In genomic region chr1:49229555-49229954, GRCh38 we compare ENCODE assay signal across 21 cellular contexts.
DNase-seq lines count a peak whose midpoint lies in the region; ATAC-seq, FAIRE-seq and TF ChIP-seq lines count a peak whose summit lies in the region.
"Had no signal": no experiment of that assay in that cellular context is flagged by ENCODE, and none has a peak within 500 bp of the region (broad histone marks: within the 10 kb centered on the region; RNA-seq: fewer than 3 reads in every experiment).

No MANE protein-coding gene starts in this region.

- no peak overlapping the region for H2AFZ ChIP-seq in GM23338

- H3K36me3 Mint-ChIP-seq in GM23338 (ENCODE audit: low read depth): peaks cover 11% of the 10 kb centered on the region
- H3K36me3 Mint-ChIP-seq: activated naive CD4-positive, alpha-beta T cell treated with anti-CD3 and anti-CD28 coated beads, Interleukin-2, amount 10 ng/mL, durations not matched to agents 7 days and 5 days; naive thymus-derived CD4-positive, alpha-beta T cell had no signal

- TF ChIP-seq POLR2A in A549 (IDR thresholded peaks at IDR 0.05; ENCODE audit: low read length): no peak
- TF ChIP-seq POLR2A in GM12891 (IDR thresholded peaks at IDR 0.05; ENCODE audit: low read depth, low read length): no peak

- H3K27ac Mint-ChIP-seq in GM23338: no peak overlapping the region
- H3K27ac Mint-ChIP-seq: activated CD4-positive, alpha-beta memory T cell treated with anti-CD3 and anti-CD28 coated beads, Interleukin-2, amount 10 ng/mL, durations not matched to agents 7 days and 5 days; activated naive CD4-positive, alpha-beta T cell treated with anti-CD3 and anti-CD28 coated beads, Interleukin-2, amount 10 ng/mL, durations not matched to agents 7 days and 5 days; naive thymus-derived CD4-positive, alpha-beta T cell had no signal

- no peaks in the 10 kb centered on the region for H3K4me1 Mint-ChIP-seq in GM23338
- H3K4me1 Mint-ChIP-seq: activated CD4-positive, alpha-beta memory T cell treated with anti-CD3 and anti-CD28 coated beads, Interleukin-2, amount 10 ng/mL, durations not matched to agents 7 days and 5 days; activated naive CD4-positive, alpha-beta T cell treated with anti-CD3 and anti-CD28 coated beads, Interleukin-2, amount 10 ng/mL, durations not matched to agents 7 days and 5 days; naive thymus-derived CD4-positive, alpha-beta T cell had no signal

- H3K79me2 ChIP-seq in GM23338 (replicated peaks; ENCODE audit: insufficient read depth): no peaks in the 10 kb centered on the region

- DNase-seq in A549 (ENCODE audit: low read depth in 1 of 2, low spot score in 1 of 2) (no peak), GM23338 (ENCODE audit: low spot score) (peak; percentile 34), WERI-Rb-1 (peak; percentile 8), kidney (peak; percentile 79), GM12891 (ENCODE audit: insufficient read length, low spot score) (no peak), foreskin melanocyte (no peak), NCI-H128 (lab: John Stamatoyannopoulos, UW; ENCODE audit: unreplicated experiment) (no peak), OCI-M2 (lab: John Stamatoyannopoulos, UW; ENCODE audit: unreplicated experiment) (no peak)
- DNase-seq: activated CD4-positive, alpha-beta memory T cell treated with anti-CD3 and anti-CD28 coated beads, Interleukin-2, amount 10 ng/mL, durations not matched to agents 7 days and 5 days; activated naive CD4-positive, alpha-beta T cell treated with anti-CD3 and anti-CD28 coated beads, Interleukin-2, amount 10 ng/mL, durations not matched to agents 7 days and 5 days; activated T-cell treated with anti-CD3 and anti-CD28 coated beads, Interleukin-2, amount 50 U/mL, for 4 hours; Kasumi-1; naive thymus-derived CD4-positive, alpha-beta T cell; NCI-H1105 treated with DMSO at 0.1 percent for 48 hours; NCI-H2227 treated with DMSO at 0.1 percent for 48 hours; T-helper 1 cell had no signal

- H3K27ac ChIP-seq in A549 (no peak overlapping the region), GM23338 (ENCODE audit: low read depth) (no peak overlapping the region), WERI-Rb-1 (no peak overlapping the region), kidney (ENCODE audit: low read depth in 2 of 2, low read length in 2 of 2) (peak overlapping the region; percentile 67 to 74)
- H3K27ac ChIP-seq: ascending aorta, vagina, VCaP had no signal

- H3K4me3 Mint-ChIP-seq in GM23338: no peak overlapping the region
- H3K4me3 Mint-ChIP-seq: activated CD4-positive, alpha-beta memory T cell treated with anti-CD3 and anti-CD28 coated beads, Interleukin-2, amount 10 ng/mL, durations not matched to agents 7 days and 5 days; activated naive CD4-positive, alpha-beta T cell treated with anti-CD3 and anti-CD28 coated beads, Interleukin-2, amount 10 ng/mL, durations not matched to agents 7 days and 5 days; activated T-cell treated with anti-CD3 and anti-CD28 coated beads, Interleukin-2, amount 50 U/mL, for 4 hours; naive thymus-derived CD4-positive, alpha-beta T cell had no signal

- H3K27me3 ChIP-seq in GM23338 (ENCODE audit: insufficient read depth) (no peaks in the 10 kb centered on the region), WERI-Rb-1 (ENCODE audit: insufficient read depth, low read depth, severe bottlenecking) (no peaks in the 10 kb centered on the region)
- H3K27me3 ChIP-seq: ascending aorta, vagina had no signal

- peaks cover 22% of the 10 kb centered on the region for H3K9me3 Mint-ChIP-seq in GM23338
- H3K9me3 Mint-ChIP-seq: activated CD4-positive, alpha-beta memory T cell treated with anti-CD3 and anti-CD28 coated beads, Interleukin-2, amount 10 ng/mL, durations not matched to agents 7 days and 5 days; activated naive CD4-positive, alpha-beta T cell treated with anti-CD3 and anti-CD28 coated beads, Interleukin-2, amount 10 ng/mL, durations not matched to agents 7 days and 5 days; activated T-cell treated with anti-CD3 and anti-CD28 coated beads, Interleukin-2, amount 50 U/mL, for 4 hours had no signal

- no peak for TF ChIP-seq RAD21 in A549 (conservative IDR thresholded peaks at IDR 0.05 in 1 of 2, IDR thresholded peaks at IDR 0.05 in 1 of 2)

- intact Hi-C loops in kidney (cut with DNase I): no loop called here

- ATAC-seq in A549 (no peak), GM23338 (peak; percentile 73)
- ATAC-seq: activated T-cell treated with anti-CD3 and anti-CD28 coated beads, Interleukin-2, amount 50 U/mL, for 4 hours; naive thymus-derived CD4-positive, alpha-beta T cell; Right ventricle myocardium inferior had no signal

- POLR2A ChIA-PET in A549 (lab: Yijun Ruan, JAX): no interaction called here

- H3K9me3 ChIP-seq in A549: no peaks in the 10 kb centered on the region
- no peaks in the 10 kb centered on the region for H3K9me3 ChIP-seq in WERI-Rb-1 (ENCODE audit: severe bottlenecking)
- no peaks in the 10 kb centered on the region for H3K9me3 ChIP-seq in kidney (ENCODE audit: control insufficient read depth in 1 of 2, low read length in 2 of 2)
- H3K9me3 ChIP-seq: ascending aorta, vagina had no signal

- no peak overlapping the region for H3K4me3 ChIP-seq in A549
- H3K4me3 ChIP-seq in GM23338: no peak overlapping the region
- no peak overlapping the region for H3K4me3 ChIP-seq in WERI-Rb-1 (ENCODE audit: low read depth, low read length)
- no peak overlapping the region for H3K4me3 ChIP-seq in kidney (ENCODE audit: low read length in 2 of 2)
- H3K4me3 ChIP-seq: ascending aorta, vagina had no signal

- H3K27me3 Mint-ChIP-seq in GM23338 (ENCODE audit: insufficient read depth, low read depth, poor library complexity): no peaks in the 10 kb centered on the region
- H3K27me3 Mint-ChIP-seq: activated CD4-positive, alpha-beta memory T cell treated with anti-CD3 and anti-CD28 coated beads, Interleukin-2, amount 10 ng/mL, durations not matched to agents 7 days and 5 days; activated naive CD4-positive, alpha-beta T cell treated with anti-CD3 and anti-CD28 coated beads, Interleukin-2, amount 10 ng/mL, durations not matched to agents 7 days and 5 days had no signal

- no peak overlapping the region for H3K4me2 ChIP-seq in A549
- H3K4me2 ChIP-seq in GM23338: no peak overlapping the region

- WGBS in A549 (ENCODE audit: missing lambda C conversion rate): 0% methylated on average over 1 of the region's 1 CpG

- TF ChIP-seq CTCF in A549 (IDR thresholded peaks at IDR 0.05) (no peak), GM23338 (conservative IDR thresholded peaks at IDR 0.05; ENCODE audit: low read depth in 2 of 2) (no peak; a peak in 1 of 4 replicates), WERI-Rb-1 (IDR thresholded peaks at IDR 0.05; ENCODE audit: low read depth, low read length) (peak; percentile 19; the same call in 1 of the 2 replicates), kidney (IDR thresholded peaks at IDR 0.05; ENCODE audit: borderline replicate concordance, extremely low read depth, insufficient read depth) (peak; percentile 31)

- H3K9ac ChIP-seq in kidney (ENCODE audit: low read length in 2 of 2): no peak overlapping the region

- no peak for FAIRE-seq in A549 (lab: Jason Lieb, UNC)
- FAIRE-seq in kidney (lab: Jason Lieb, UNC): peak; percentile 62
- FAIRE-seq in GM12891 (lab: Jason Lieb, UNC): no peak
- FAIRE-seq: colon had no signal

- H4K20me1 ChIP-seq in GM23338 (replicated peaks; ENCODE audit: insufficient read depth): no peaks in the 10 kb centered on the region

- H3K4me1 ChIP-seq in A549: no peaks in the 10 kb centered on the region
- no peaks in the 10 kb centered on the region for H3K4me1 ChIP-seq in GM23338 (ENCODE audit: insufficient read depth)
- peaks cover 11 to 34% of the 10 kb centered on the region in 2 donors for H3K4me1 ChIP-seq in kidney (ENCODE audit: control insufficient read depth in 1 of 2, insufficient read depth in 1 of 2, low read depth in 1 of 2, low read length in 2 of 2)
- H3K4me1 ChIP-seq: ascending aorta, vagina had no signal

- H3F3A ChIP-seq in GM23338 (replicated peaks; ENCODE audit: low read depth): no peaks in the 10 kb centered on the region

- CTCF ChIA-PET in A549 (lab: Yijun Ruan, JAX): no interaction called here

- no peaks in the 10 kb centered on the region for H3K9me2 ChIP-seq in GM23338 (ENCODE audit: insufficient read depth)

- no peak for TF ChIP-seq EP300 in A549 (IDR thresholded peaks at IDR 0.05)

- no peaks in the 10 kb centered on the region for H3K36me3 ChIP-seq in GM23338 (ENCODE audit: insufficient read depth)
- no peaks in the 10 kb centered on the region for H3K36me3 ChIP-seq in WERI-Rb-1
- no peaks in the 10 kb centered on the region for H3K36me3 ChIP-seq in kidney (ENCODE audit: control insufficient read depth in 1 of 2, insufficient read depth in 2 of 2, low read length in 2 of 2)
- H3K36me3 ChIP-seq: ascending aorta, vagina had no signal

TF ChIP-seq in A549, 52 proteins besides CTCF, POLR2A, EP300 and RAD21:
- TF ChIP-seq FOXS1 (CRISPR knock-in tag; IDR thresholded peaks at IDR 0.05) (no peak), FOSB (CRISPR knock-in tag; IDR thresholded peaks at IDR 0.05) (no peak), MAFK (IDR thresholded peaks at IDR 0.05; ENCODE audit: partially characterized antibody) (peak; percentile 29)

TF ChIP-seq in GM23338, 12 proteins besides CTCF, POLR2A, EP300 and RAD21 (continues in another document):
- TF ChIP-seq JUNB (IDR thresholded peaks at IDR 0.05; ENCODE audit: unreplicated experiment): no peak

TF ChIP-seq in GM12891, 5 proteins besides CTCF, POLR2A, EP300 and RAD21:
- TF ChIP-seq TAF1 (IDR thresholded peaks at IDR 0.05; ENCODE audit: low read depth, low read length): no peak
- TF ChIP-seq POLR2AphosphoS5 (IDR thresholded peaks at IDR 0.05; ENCODE audit: low read depth, low read length): no peak
- TF ChIP-seq SPI1 (IDR thresholded peaks at IDR 0.05; ENCODE audit: low read depth, low read length): no peak
- no peak for TF ChIP-seq POU2F2 (IDR thresholded peaks at IDR 0.05; ENCODE audit: low read depth, low read length)
- TF ChIP-seq PAX5 (IDR thresholded peaks at IDR 0.05; ENCODE audit: insufficient read depth, low read length, severe bottlenecking): no peak

Comparison
In these comparisons a context has a peak if more than half of its experiments do, and no peak if none do; other contexts are left out.
1. DNase-seq: peak in GM23338 (single experiment), WERI-Rb-1 (single experiment) and kidney (single experiment); none in A549 (0 of 2), GM12891 (single experiment), foreskin melanocyte (single experiment), NCI-H128 (single experiment) and OCI-M2 (single experiment).
2. H3K27ac ChIP-seq: peak in kidney (2 of 2); none in A549 (0 of 2), GM23338 (single experiment) and WERI-Rb-1 (single experiment).
3. CTCF ChIP-seq: peak in WERI-Rb-1 (single experiment) and kidney (single experiment); none in A549 (single experiment) and GM23338 (0 of 2).